Comparison of ENCODE assay signal across 10 cellular contexts in the genomic region with DNA sequence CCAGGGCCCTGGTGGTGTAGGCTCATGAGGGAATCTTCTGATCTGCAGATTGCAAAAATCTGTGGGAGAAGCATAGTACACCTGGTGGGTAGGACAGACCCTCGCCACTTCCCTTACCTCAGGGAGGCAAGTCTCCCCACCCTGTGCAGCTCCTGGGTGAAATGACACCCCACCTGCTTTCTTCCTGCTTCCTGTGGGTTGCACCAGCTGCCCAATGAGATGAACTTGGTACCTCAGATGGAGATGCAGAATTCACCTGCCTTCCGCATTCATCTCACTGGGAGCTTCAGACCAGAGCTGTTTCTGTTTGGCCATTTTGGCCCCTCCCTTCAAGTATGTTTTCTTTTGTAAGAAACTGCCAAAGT. TPM values are rescaled to one million over a fixed set of nuclear protein-coding genes. Genes with fewer than 3 reads are reported as not detected.
DNase-seq lines count a peak whose midpoint lies in the region; ATAC-seq and TF ChIP-seq lines count a peak whose summit lies in the region.
"Had no signal": no experiment of that assay in that cellular context is flagged by ENCODE, and none has a peak within 500 bp of the region (broad histone marks: within the 10 kb centered on the region; RNA-seq: fewer than 3 reads in every experiment).

No MANE protein-coding gene starts in this region.

- H4K20me1 ChIP-seq in KMS-11 (ENCODE audit: insufficient read depth) (no peaks in the 10 kb centered on the region), mammary epithelial cell (ENCODE audit: insufficient read depth, low read length) (no peaks in the 10 kb centered on the region)

- 100% methylated on average over 2 of the region's 2 CpGs for WGBS in mammary epithelial cell (ENCODE audit: low coverage, missing lambda C conversion rate)
- 22% methylated on average over 2 of the region's 2 CpGs for WGBS in thymus

- DNase-seq in Right ventricle myocardium inferior (ENCODE audit: missing footprints) (no peak), cardiac septum (ENCODE audit: low spot score) (no peak), mammary epithelial cell (no peak), uterus (no peak), A172 (ENCODE audit: low spot score) (no peak), NCI-H510A (lab: John Stamatoyannopoulos, UW) (no peak)

- no peaks in the 10 kb centered on the region for H3K9me3 ChIP-seq in mammary epithelial cell (replicated peaks; ENCODE audit: insufficient read depth, low read length)
- no peaks in the 10 kb centered on the region for H3K9me3 ChIP-seq in thymus (ENCODE audit: control insufficient read depth)
- no peaks in the 10 kb centered on the region for H3K9me3 ChIP-seq in uterus
- H3K9me3 ChIP-seq: SJCRH30 had no signal

- ATAC-seq in Right ventricle myocardium inferior: peak; percentile 23

- peaks cover 67% of the 10 kb centered on the region for H3K4me1 ChIP-seq in KMS-11 (ENCODE audit: low read depth, poor library complexity, severe bottlenecking)
- peaks cover 19% of the 10 kb centered on the region for H3K4me1 ChIP-seq in mammary epithelial cell (ENCODE audit: insufficient read depth, low read length)
- H3K4me1 ChIP-seq in thymus (ENCODE audit: control insufficient read depth, insufficient read depth, low read length): peaks cover 15% of the 10 kb centered on the region
- H3K4me1 ChIP-seq in uterus: no peaks in the 10 kb centered on the region

- H3K9ac ChIP-seq in KMS-11 (peak overlapping the region; percentile 52; the same call in 1 of the 2 replicates), mammary epithelial cell (ENCODE audit: insufficient read depth, low read length) (no peak overlapping the region)

- intact Hi-C loops in Right ventricle myocardium inferior (cut with DNase I): no loop called here
- intact Hi-C loops in cardiac septum (cut with DNase I): no loop called here
- intact Hi-C loops in mammary epithelial cell (cut with micrococcal nuclease): no loop called here
- intact Hi-C loops in uterus (cut with DNase I; ENCODE audit: low total_unique reads): no loop called here

- H3K4me2 ChIP-seq in KMS-11: peak overlapping the region; percentile 86
- H3K4me2 ChIP-seq in mammary epithelial cell (ENCODE audit: insufficient read depth, low read depth, low read length): peak overlapping the region; percentile 52

- H3K36me3 ChIP-seq in KMS-11 (ENCODE audit: insufficient read depth) (no peaks in the 10 kb centered on the region), mammary epithelial cell (ENCODE audit: insufficient read depth, low read length) (no peaks in the 10 kb centered on the region), thymus (ENCODE audit: control insufficient read depth, insufficient read depth) (no peaks in the 10 kb centered on the region), uterus (no peaks in the 10 kb centered on the region)
- H3K36me3 ChIP-seq: SJCRH30 had no signal

- H3K79me2 ChIP-seq in KMS-11 (ENCODE audit: insufficient read depth, low read depth) (no peaks in the 10 kb centered on the region; the same call in 1 of the 2 replicates), mammary epithelial cell (ENCODE audit: insufficient read depth, low read length) (no peaks in the 10 kb centered on the region)

- H3K27ac ChIP-seq in KMS-11: peak overlapping the region; percentile 89
- peak overlapping the region; percentile 56 for H3K27ac ChIP-seq in mammary epithelial cell (ENCODE audit: insufficient read depth, low read depth, low read length)
- H3K27ac ChIP-seq in thymus (ENCODE audit: low read depth): peak overlapping the region; percentile 55
- H3K27ac ChIP-seq in uterus: no peak overlapping the region
- H3K27ac ChIP-seq: SJCRH30 had no signal

- H2AFZ ChIP-seq in KMS-11 (ENCODE audit: low read depth): peak overlapping the region; percentile 7; the same call in 1 of the 2 replicates
- H2AFZ ChIP-seq in mammary epithelial cell (ENCODE audit: low read depth, low read length): peak overlapping the region; percentile 61

- no peak overlapping the region for H3K4me3 ChIP-seq in KMS-11 (IDR thresholded peaks at IDR 0.05; ENCODE audit: insufficient read depth, low read depth, low read length)
- H3K4me3 ChIP-seq in mammary epithelial cell (replicated peaks in 1 of 3; ENCODE audit: insufficient read depth in 1 of 3, low read depth in 2 of 3, low read length in 3 of 3): no peak overlapping the region
- H3K4me3 ChIP-seq in thymus (ENCODE audit: low read length): no peak overlapping the region
- H3K4me3 ChIP-seq in uterus: no peak overlapping the region
- H3K4me3 ChIP-seq: SJCRH30 had no signal

- in situ Hi-C loops in mammary epithelial cell (cut with MboI; ENCODE audit: low sequenced_read_pairs in 2 of 2): no loop called here

- dilution Hi-C loops in mammary epithelial cell (cut with HindIII; ENCODE audit: low sequenced_read_pairs): no loop called here

- TF ChIP-seq CTCF in KMS-11 (conservative IDR thresholded peaks at IDR 0.05; ENCODE audit: low read depth, low read length) (no peak), mammary epithelial cell (conservative IDR thresholded peaks at IDR 0.05 in 1 of 2, IDR thresholded peaks at IDR 0.05 in 1 of 2; ENCODE audit: extremely low read depth in 1 of 2, insufficient read depth in 1 of 2, low read depth in 1 of 2, low read length in 2 of 2) (no peak), uterus (IDR thresholded peaks at IDR 0.05) (no peak)

- CTCF ChIA-PET in mammary epithelial cell (lab: Charles Lee; ENCODE audit: low non-redundant PET): no interaction called here

- BruUV-seq in mammary epithelial cell (replicated peaks; lab: Mats Ljungman, UMichigan): no TSS peak

- H3K27me3 ChIP-seq in KMS-11 (ENCODE audit: insufficient read depth, low read depth) (no peaks in the 10 kb centered on the region), mammary epithelial cell (ENCODE audit: insufficient read depth, low read length) (no peaks in the 10 kb centered on the region), thymus (ENCODE audit: control insufficient read depth, insufficient read depth) (no peaks in the 10 kb centered on the region), uterus (no peaks in the 10 kb centered on the region)
- H3K27me3 ChIP-seq: SJCRH30 had no signal

- no peak for TF ChIP-seq POLR2A in uterus (IDR thresholded peaks at IDR 0.05)

RNA-seq across cellular contexts. Expression of a gene that starts 4.7 kb away (rescaled TPM):
- total RNA-seq in Right ventricle myocardium inferior (3.0 TPM), cardiac septum (4.7 TPM), mammary epithelial cell (1 to 10 TPM; 3.8 to 4.6 TPM), uterus (10 to 100 TPM in 2 of 4 donors, 1 to 10 TPM in 2; 6.8 to 22.8 (median 13.9) TPM)
- polyA plus RNA-seq in mammary epithelial cell (0.57 TPM), thymus (93.0 TPM)
- polyA minus RNA-seq in mammary epithelial cell: 0.21 TPM
- 0.62 and 0.69 TPM in 2 replicates for total RNA-seq in A172 (2014; rRNA removed; shearing (Covaris generic))

RNA-seq across cellular contexts. Expression of a gene that starts 58.7 kb away (rescaled TPM):
- total RNA-seq in Right ventricle myocardium inferior (0.76 TPM), cardiac septum (not detected), mammary epithelial cell (not detected), uterus (1 to 10 TPM in 1 of 4 donors, not detected in 3; 1.9 TPM)
- polyA plus RNA-seq in mammary epithelial cell (not detected), thymus (11.2 TPM)
- not detected for polyA minus RNA-seq in mammary epithelial cell
- not detected in 2 replicates for total RNA-seq in A172 (2014; rRNA removed; shearing (Covaris generic))
- total RNA-seq: SJCRH30 had no signal
- polyA plus RNA-seq: BJ had no signal

Comparison
In these comparisons a context has a peak if more than half of its experiments do, and no peak if none do; other contexts are left out.
1. H3K27ac ChIP-seq: peak in KMS-11 (single experiment), mammary epithelial cell (single experiment) and thymus (single experiment); none in uterus (0 of 2).